ENCODE assay signal across 25 cellular contexts in genomic region chr16:65816556-65816955, GRCh38.
"Had no signal": no experiment of that assay in that cellular context is flagged by ENCODE, and none has a peak within 500 bp of the region (broad histone marks: within the 10 kb centered on the region; RNA-seq: fewer than 3 reads in every experiment).

No MANE protein-coding gene starts in this region.

- H3K4me3 ChIP-seq: adrenal gland, breast epithelium, Peyer's patch, SJCRH30 had no signal

- H3K9ac ChIP-seq: SK-N-SH had no signal

- H3K27me3 ChIP-seq: adrenal gland, breast epithelium, Peyer's patch, SJCRH30 had no signal

- DNase-seq: activated CD4-positive, alpha-beta memory T cell treated with anti-CD3 and anti-CD28 coated beads, Interleukin-2, amount 10 ng/mL, durations not matched to agents 7 days and 5 days; activated CD4-positive, alpha-beta T cell treated with anti-CD3 and anti-CD28 coated beads for 36 hours; activated CD4-positive, alpha-beta T cell treated with anti-CD3 and anti-CD28 coated beads, Interleukin-2, amount 50 U/mL, for 1 hour; activated CD8-positive, alpha-beta memory T cell treated with anti-CD3 and anti-CD28 coated beads, Interleukin-2, amount 50 U/mL, for 4 hours; activated naive CD4-positive, alpha-beta T cell treated with anti-CD3 and anti-CD28 coated beads, Interleukin-2, amount 50 U/mL, for 16 hours; activated naive CD8-positive, alpha-beta T cell treated with anti-CD3 and anti-CD28 coated beads, Interleukin-2, amount 10 ng/mL, durations not matched to agents 7 days and 5 days; activated T-cell treated with anti-CD3 and anti-CD28 coated beads, Interleukin-2, amount 50 U/mL, for 72 hours; adrenal gland; aorta; caudate nucleus; Karpas-422; NCI-H2029; NCI-H2107; NCI-H2171 treated with DMSO at 0.1 percent for 48 hours; NCI-H345; NCI-H510A treated with DMSO at 0.1 percent for 48 hours; NCI-H69; Peyer's patch; Right ventricle myocardium superior; SJCRH30; SK-N-SH; T-helper 1 cell had no signal

- H3K36me3 ChIP-seq: adrenal gland, breast epithelium, Peyer's patch, SJCRH30 had no signal

- H3K4me1 ChIP-seq: adrenal gland, breast epithelium, Peyer's patch, SJCRH30 had no signal

- ATAC-seq: activated CD4-positive, alpha-beta T cell treated with anti-CD3 and anti-CD28 coated beads for 36 hours; activated T-cell treated with anti-CD3 and anti-CD28 coated beads, Interleukin-2, amount 50 U/mL, for 72 hours had no signal

- H3K27ac ChIP-seq: adrenal gland, breast epithelium, Peyer's patch, RWPE1, SJCRH30, VCaP had no signal

- H3K9me3 ChIP-seq: adrenal gland, breast epithelium, Peyer's patch, SK-N-SH had no signal
